ENCODE assay signal across 1 cellular context in genomic region chr7:142788303-142789286, GRCh38.
TF ChIP-seq lines count a peak whose summit lies in the region.

No MANE protein-coding gene starts in this region.

TF ChIP-seq in HepG2, 621 proteins besides CTCF, POLR2A, EP300 and RAD21:
- no peak for TF ChIP-seq MTA3 (CRISPR knock-in tag; IDR thresholded peaks at IDR 0.05)
- TF ChIP-seq ZBTB14 (CRISPR knock-in tag; IDR thresholded peaks at IDR 0.05): no peak
- no peak for TF ChIP-seq TOPORS (CRISPR knock-in tag; IDR thresholded peaks at IDR 0.05)
- TF ChIP-seq ZNF761 (CRISPR knock-in tag; conservative IDR thresholded peaks at IDR 0.05): no peak
